ENCODE assay signal across 32 cellular contexts in genomic region chr7:74396993-74397392, GRCh38. TPM values are rescaled to one million over a fixed set of nuclear protein-coding genes. Genes with fewer than 3 reads are reported as not detected.
"Had no signal": no experiment of that assay in that cellular context is flagged by ENCODE, and none has a peak within 500 bp of the region (broad histone marks: within the 10 kb centered on the region; RNA-seq: fewer than 3 reads in every experiment).

No MANE protein-coding gene starts in this region.

- DNase-seq: activated B cell treated with CpG ODN at 0.5 μM for 24 hours; activated CD4-positive, alpha-beta memory T cell treated with anti-CD3 and anti-CD28 coated beads for 36 hours; activated CD4-positive, alpha-beta T cell treated with anti-CD3 and anti-CD28 coated beads for 4 hours; activated CD4-positive, alpha-beta T cell treated with anti-CD3 and anti-CD28 coated beads, Interleukin-2, amount 50 U/mL, for 1 hour; activated CD4-positive, CD25-positive, alpha-beta regulatory T cell treated with anti-CD3 and anti-CD28 coated beads, Interleukin-2, amount 50 U/mL, for 72 hours; activated CD8-positive, alpha-beta memory T cell treated with anti-CD3 and anti-CD28 coated beads for 24 hours; activated CD8-positive, alpha-beta memory T cell treated with anti-CD3 and anti-CD28 coated beads, Interleukin-2, amount 10 ng/mL, durations not matched to agents 7 days and 5 days; activated CD8-positive, alpha-beta memory T cell treated with anti-CD3 and anti-CD28 coated beads, Interleukin-2, amount 50 U/mL, for 48 hours; activated gamma-delta T cell; activated naive CD4-positive, alpha-beta T cell treated with Interleukin-2 at 50 U/mL for 16 hours; activated naive CD8-positive, alpha-beta T cell treated with anti-CD3 and anti-CD28 coated beads, Interleukin-2, amount 10 ng/mL, durations not matched to agents 7 days and 5 days; activated T-cell treated with anti-CD3 and anti-CD28 coated beads, Interleukin-2, amount 50 U/mL, for 48 hours; amygdala; Kasumi-1; KG1; MG63; NCI-H1048; NCI-H1436 treated with DMSO at 0.1 percent for 48 hours; NCI-H1694 treated with DMSO at 0.1 percent for 48 hours; NCI-H2029; NCI-H345; NCI-H524 treated with DMSO at 0.1 percent for 48 hours; Right ventricle myocardium superior; SW 1271; T-helper 1 cell; T-helper 2 cell; T-helper 9 cell had no signal

- H3K9me3 ChIP-seq: ascending aorta, MG63 had no signal

- H3K27me3 ChIP-seq: ascending aorta, cardiac muscle cell, MG63 had no signal

- H3K4me3 ChIP-seq: ascending aorta, cardiac muscle cell, MG63 had no signal

- ATAC-seq: activated CD8-positive, alpha-beta memory T cell treated with anti-CD3 and anti-CD28 coated beads, Interleukin-2, amount 10 ng/mL, durations not matched to agents 7 days and 5 days; Panc1 had no signal

- H3K36me3 ChIP-seq: cardiac muscle cell, MG63 had no signal

- H3K27ac ChIP-seq: ascending aorta, cardiac muscle cell, VCaP had no signal

RNA-seq across cellular contexts. Expression of gene GTF2IRD1, which starts 56.7 kb away (rescaled TPM):
- polyA plus RNA-seq: IgD-negative memory B cell had no signal
